In the genomic region with DNA sequence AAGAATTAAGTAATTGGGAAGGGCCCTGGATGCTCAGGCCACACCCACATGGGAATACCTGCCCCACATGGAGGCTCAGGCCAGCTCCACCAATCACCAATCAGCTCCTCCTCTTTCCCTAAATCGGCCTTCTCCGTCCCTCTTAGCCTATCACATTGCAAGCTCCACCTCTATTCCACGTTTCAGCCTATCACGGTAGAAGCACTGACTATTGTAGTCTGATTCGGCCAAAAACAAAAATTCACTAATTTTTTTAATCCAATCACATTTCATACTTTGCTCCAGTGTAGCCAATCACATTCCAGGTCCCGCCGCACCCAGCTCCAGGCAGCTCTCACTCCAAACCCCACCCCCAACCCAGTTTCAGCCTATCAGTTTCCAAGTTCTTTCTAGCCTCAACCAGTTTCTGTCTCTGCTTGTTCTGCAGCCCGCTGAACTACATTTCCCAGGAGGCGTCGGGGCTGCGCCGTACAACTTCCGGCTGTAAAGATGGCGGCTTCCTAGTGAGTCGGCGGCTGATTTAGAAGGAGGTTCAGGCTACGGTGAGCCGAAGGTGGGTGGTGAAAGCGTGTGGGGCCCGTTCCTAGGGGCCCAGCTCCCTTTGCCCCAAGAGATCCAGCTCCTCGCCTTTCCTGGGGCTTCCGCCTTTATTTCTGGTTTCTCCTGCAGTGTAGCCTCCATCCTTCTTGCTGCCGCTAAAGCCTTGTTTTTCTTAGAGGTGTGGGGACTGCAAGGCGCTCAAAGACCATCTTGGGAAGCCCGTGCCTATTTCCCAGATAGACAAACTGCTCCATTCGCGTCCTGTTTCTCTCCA, we compare ENCODE assay signal across 8 cellular contexts. TPM values are rescaled to one million over a fixed set of nuclear protein-coding genes. Genes with fewer than 3 reads are reported as not detected.
DNase-seq lines count a peak whose midpoint lies in the region; ATAC-seq and TF ChIP-seq lines count a peak whose summit lies in the region.

A gene (plus strand): TSS at position 469 of the 814 bp plus-strand sequence. CDS start 1,364 bp downstream, outside the sequence.

- DNase-seq in AG10803 (ENCODE audit: low read depth) (peak; percentile 100), NCI-H460 (ENCODE audit: extremely low read depth, low read depth) (peak; percentile 96), cerebellar nuclear complex (lab: John Stamatoyannopoulos, UW) (peak; percentile 96 to 99), islet precursor cell (peak; percentile 99)
- peak; percentile 88 for DNase-seq in activated CD4-positive, CD25-positive, alpha-beta regulatory T cell treated with anti-CD3 and anti-CD28 coated beads, Interleukin-2, amount 50 U/mL, for 72 hours
- DNase-seq in stimulated activated CD4-positive, alpha-beta T cell treated with anti-CD3 and anti-CD28 coated beads, Interleukin-12 subunit alpha, Interleukin-12 subunit beta, amount 100 ng/mL, for 48 hours (ENCODE audit: low read depth in 2 of 3, low spot score in 1 of 3): peak; percentile 92 to 96 (median 95)

- no peak for TF ChIP-seq CTCF in AG10803 (conservative IDR thresholded peaks at IDR 0.05; ENCODE audit: low read length)

- H3K4me3 ChIP-seq in AG10803 (ENCODE audit: low read length): peak within 1 kb of the TSS; percentile 98

- ATAC-seq in GM19043 (IDR thresholded peaks at IDR 0.05; ENCODE audit: low read depth, unreplicated experiment) (peak; percentile 86), HG03378 (IDR thresholded peaks at IDR 0.05; ENCODE audit: unreplicated experiment) (peak; percentile 86)

RNA-seq across cellular contexts. Expression of the gene that starts here (rescaled TPM):
- 71.1 and 74.3 TPM in 2 replicates for total RNA-seq in NCI-H460 (2014; rRNA removed; shearing (Covaris generic))
- 109 and 134 TPM in 2 replicates for polyA plus RNA-seq in NCI-H460 (2014; cell fraction: nucleus; rRNA removed)

Comparison
In these comparisons a context has a peak if more than half of its experiments do, and no peak if none do; other contexts are left out.
1. Peak in every context shown above with its lines: DNase-seq, ATAC-seq and H3K4me3 ChIP-seq.